ENCODE assay signal across 34 cellular contexts in genomic region chr4:119851649-119852048, GRCh38.
"Had no signal": no experiment of that assay in that cellular context is flagged by ENCODE, and none has a peak within 500 bp of the region (broad histone marks: within the 10 kb centered on the region; RNA-seq: fewer than 3 reads in every experiment).

No MANE protein-coding gene starts in this region.

- DNase-seq: Karpas-422, Kasumi-1, MG63, MM.1S, MV-4-11, NCI-H1048, NCI-H1092, NCI-H1092 treated with DMSO at 0.1 percent for 48 hours, NCI-H1105, NCI-H1105 treated with DMSO at 0.1 percent for 48 hours, NCI-H1417, NCI-H1417 treated with DMSO at 0.1 percent for 48 hours, NCI-H1436, NCI-H1436 treated with DMSO at 0.1 percent for 48 hours, NCI-H146, NCI-H1694, NCI-H1694 treated with DMSO at 0.1 percent for 48 hours, NCI-H187, NCI-H187 treated with DMSO at 0.1 percent for 48 hours, NCI-H1930, NCI-H2029, NCI-H2029 treated with DMSO at 0.1 percent for 48 hours, NCI-H2081, NCI-H2081 treated with DMSO at 0.1 percent for 48 hours, NCI-H2107, NCI-H2171, NCI-H2171 treated with DMSO at 0.1 percent for 48 hours, NCI-H2227 treated with DMSO at 0.1 percent for 48 hours, NCI-H226, NCI-H345, NCI-H446, NCI-H446 treated with DMSO at 0.1 percent for 48 hours, NCI-H510A had no signal

- H3K27me3 ChIP-seq: MG63 had no signal

- H3K9ac ChIP-seq: KMS-11 had no signal

- H3K4me3 ChIP-seq: MG63 had no signal

- H3K27ac ChIP-seq: KMS-11 had no signal

- H3K9me3 ChIP-seq: MG63 had no signal

- H3K4me2 ChIP-seq: KMS-11 had no signal

- H3K36me3 ChIP-seq: MG63 had no signal
